In genomic region chr19:36116344-36116637, GRCh38 we compare ENCODE assay signal across 8 cellular contexts. TPM values are rescaled to one million over a fixed set of nuclear protein-coding genes. Genes with fewer than 3 reads are reported as not detected.
DNase-seq lines count a peak whose midpoint lies in the region; ATAC-seq, FAIRE-seq and TF ChIP-seq lines count a peak whose summit lies in the region.

No MANE protein-coding gene starts in this region.

- H3K27me3 Mint-ChIP-seq in Calu3 (ENCODE audit: unreplicated experiment) = peaks cover 12% of the 10 kb centered on the region

- H3K9me3 ChIP-seq in PC-3 (ENCODE audit: low read length) (no peaks in the 10 kb centered on the region), endothelial cell of umbilical vein (replicated peaks; ENCODE audit: control insufficient read depth, insufficient read depth, low read length) (no peaks in the 10 kb centered on the region), ovary (no peaks in the 10 kb centered on the region)

- POLR2A ChIA-PET in PC-3 (lab: Charles Lee; ENCODE audit: unreplicated experiment) = interaction anchor here (0.6 kb wide), 1 partner anchor 11 kb away, joined by 3 read pairs; no protein-coding TSS in a partner anchor
- POLR2A ChIA-PET in endothelial cell of umbilical vein (lab: Charles Lee) = no interaction called here

- H3K27ac ChIP-seq in PC-3 (ENCODE audit: low read length) (no peak overlapping the region), endothelial cell of umbilical vein (ENCODE audit: insufficient read depth, low read depth, low read length) (no peak overlapping the region), ovary (peak overlapping the region in 1 of 2 donors; percentile 82)

- no peak for TF ChIP-seq EP300 in ovary (IDR thresholded peaks at IDR 0.05)

- H3K9me2 ChIP-seq in PC-3 (replicated peaks; ENCODE audit: low read length) = no peaks in the 10 kb centered on the region

- H3K4me3 Mint-ChIP-seq in Calu3 (ENCODE audit: low read depth, unreplicated experiment) = peak overlapping the region; percentile 90

- no peaks in the 10 kb centered on the region for H3K9me3 Mint-ChIP-seq in Calu3 (ENCODE audit: low read depth, unreplicated experiment)

- peaks cover 18% of the 10 kb centered on the region; the same call in 1 of the 2 replicates for H3K4me1 ChIP-seq in PC-3 (ENCODE audit: insufficient read depth, low read length)
- peaks cover 15% of the 10 kb centered on the region for H3K4me1 ChIP-seq in endothelial cell of umbilical vein (ENCODE audit: control insufficient read depth, extremely low read depth, insufficient read depth, low read length)
- peaks cover 12% of the 10 kb centered on the region for H3K4me1 ChIP-seq in ovary (ENCODE audit: insufficient read depth)

- H2AFZ ChIP-seq in PC-3 (ENCODE audit: low read length) (no peak overlapping the region), endothelial cell of umbilical vein (ENCODE audit: low read depth, low read length) (no peak overlapping the region)

- H3K4me3 ChIP-seq in PC-3 (ENCODE audit: low read length) (peak overlapping the region; percentile 73), endothelial cell of umbilical vein (replicated peaks in 1 of 3; ENCODE audit: insufficient read depth in 1 of 3, low read depth in 1 of 3, low read length in 3 of 3) (peak overlapping the region in 1 of 3 experiments; percentile 24), ovary (peak overlapping the region; percentile 64)

- no peaks in the 10 kb centered on the region for H3F3A ChIP-seq in PC-3 (ENCODE audit: low read length, unreplicated experiment)

- 86 to 100% (median 91%) methylated on average over 1 of the region's 1 CpG for WGBS in ovary, 3 donors

- FAIRE-seq in endothelial cell of umbilical vein (lab: Jason Lieb, UNC) = no peak

- dilution Hi-C loops in endothelial cell of umbilical vein (cut with MboI; ENCODE audit: extremely low pct_ligation_motif_present, low sequenced_read_pairs) = no loop called here

- peak overlapping the region; percentile 99 for H3K27ac Mint-ChIP-seq in Calu3 (ENCODE audit: unreplicated experiment)

- H3K4me1 Mint-ChIP-seq in Calu3 (ENCODE audit: low read depth, unreplicated experiment) = peaks cover 38% of the 10 kb centered on the region

- H3K36me3 ChIP-seq in PC-3 (ENCODE audit: low read depth, low read length) = no peaks in the 10 kb centered on the region
- H3K36me3 ChIP-seq in endothelial cell of umbilical vein (ENCODE audit: control insufficient read depth in 2 of 2, extremely low read depth in 1 of 2, insufficient read depth in 2 of 2, low read length in 2 of 2) = peaks cover 0 to 14% of the 10 kb centered on the region in 2 experiments
- no peaks in the 10 kb centered on the region for H3K36me3 ChIP-seq in ovary

- H3K27me3 ChIP-seq in PC-3 (ENCODE audit: low read length) = no peaks in the 10 kb centered on the region
- H3K27me3 ChIP-seq in endothelial cell of umbilical vein (ENCODE audit: control insufficient read depth in 2 of 2, insufficient read depth in 2 of 2, low read length in 2 of 2) = no peaks in the 10 kb centered on the region
- H3K27me3 ChIP-seq in ovary = no peaks in the 10 kb centered on the region

- peaks cover 76% of the 10 kb centered on the region for H3K36me3 Mint-ChIP-seq in Calu3 (ENCODE audit: insufficient read depth, unreplicated experiment)

- no TSS peak for BruUV-seq in Calu3 (replicated peaks; lab: Mats Ljungman, UMichigan)
- no TSS peak for BruUV-seq in PC-3 (replicated peaks; lab: Mats Ljungman, UMichigan)
- BruUV-seq in endothelial cell of umbilical vein (replicated peaks; lab: Mats Ljungman, UMichigan) = no TSS peak

- TF ChIP-seq POLR2A in endothelial cell of umbilical vein (IDR thresholded peaks at IDR 0.05; ENCODE audit: low read depth, low read length) = no peak
- no peak for TF ChIP-seq POLR2A in ovary (IDR thresholded peaks at IDR 0.05)

- intact Hi-C loops in Calu3 (cut with micrococcal nuclease; ENCODE audit: unreplicated experiment) (no loop called here), PC-3 (cut with micrococcal nuclease) (no loop called here), endothelial cell of umbilical vein (cut with micrococcal nuclease) (no loop called here), ovary (cut with DNase I) (no loop called here)

- peak overlapping the region; percentile 96 for H3K4me2 ChIP-seq in PC-3 (ENCODE audit: low read length)
- H3K4me2 ChIP-seq in endothelial cell of umbilical vein (ENCODE audit: insufficient read depth, low read length) = peak overlapping the region; percentile 44

- no peak for ATAC-seq in PC-3
- no peak for ATAC-seq in HG03039 (IDR thresholded peaks at IDR 0.05; ENCODE audit: unreplicated experiment)

- peaks cover 28% of the 10 kb centered on the region for H3K79me2 ChIP-seq in PC-3 (ENCODE audit: low read length)
- H3K79me2 ChIP-seq in endothelial cell of umbilical vein (ENCODE audit: control insufficient read depth, insufficient read depth, low read length) = peaks cover 15% of the 10 kb centered on the region

- CTCF ChIA-PET in Calu3 (lab: Charles Lee) = no interaction called here
- CTCF ChIA-PET in PC-3 (lab: Charles Lee) = no interaction called here
- CTCF ChIA-PET in endothelial cell of umbilical vein (lab: Charles Lee) = interaction anchor here (1.0 to 3.6 kb wide), 2 partner anchors 12 to 55 kb away, joined by 4 to 32 read pairs; no protein-coding TSS in a partner anchor

- DNase-seq in Calu3 (no peak), PC-3 (no peak), endothelial cell of umbilical vein (ENCODE audit: low read depth, low spot score) (no peak), ovary (no peak), AML-193 (lab: John Stamatoyannopoulos, UW) (no peak), DMS 273 treated with DMSO at 0.1 percent for 48 hours (lab: John Stamatoyannopoulos, UW) (no peak), CD1c-positive myeloid dendritic cell (ENCODE audit: extremely low spot score) (no peak)

- no peak for TF ChIP-seq CTCF in Calu3 (IDR thresholded peaks at IDR 0.05; ENCODE audit: unreplicated experiment)
- TF ChIP-seq CTCF in PC-3 (conservative IDR thresholded peaks at IDR 0.05; ENCODE audit: low read depth, low read length) = no peak
- TF ChIP-seq CTCF in endothelial cell of umbilical vein (IDR thresholded peaks at IDR 0.05; ENCODE audit: extremely low read depth in 1 of 2, insufficient read depth in 1 of 2, low read depth in 1 of 2, low read length in 2 of 2) = no peak
- no peak for TF ChIP-seq CTCF in ovary (IDR thresholded peaks at IDR 0.05)

- H4K20me1 ChIP-seq in PC-3 (ENCODE audit: low read length) (no peaks in the 10 kb centered on the region), endothelial cell of umbilical vein (replicated peaks; ENCODE audit: control insufficient read depth, extremely low read depth, insufficient read depth, low read length) (no peaks in the 10 kb centered on the region)

- no peaks in the 10 kb centered on the region for H3K9me1 ChIP-seq in endothelial cell of umbilical vein (replicated peaks; ENCODE audit: control insufficient read depth, extremely low read depth, insufficient read depth, low read length)

- H3K9ac ChIP-seq in PC-3 (ENCODE audit: low read length) = peak overlapping the region; percentile 73
- no peak overlapping the region for H3K9ac ChIP-seq in endothelial cell of umbilical vein (replicated peaks; ENCODE audit: extremely low read depth, insufficient read depth, low read length)

RNA-seq across cellular contexts. Expression of gene TBCB, which starts 1.0 kb away (rescaled TPM):
- total RNA-seq in Calu3 (2022) (204 and 210 TPM in 2 replicates), PC-3 (2014; rRNA removed) (260 and 332 TPM in 2 replicates), endothelial cell of umbilical vein (178 and 190 TPM in 2 replicates), ovary (100 to 1,000 TPM in 6 of 7 donors, 10 to 100 TPM in 1; 94.3 to 160 (median 144) TPM)
- polyA plus RNA-seq in endothelial cell of umbilical vein (363 and 364 TPM in 2 replicates), ovary (100 to 1,000 TPM; 124 to 175 TPM)
- polyA plus RNA-seq in endothelial cell of umbilical vein (2011; cell fraction: cytosol; rRNA removed) = 252 and 263 TPM in 2 replicates
- 142 and 143 TPM in 2 replicates for polyA plus RNA-seq in endothelial cell of umbilical vein (2011; cell fraction: nucleus; rRNA removed)
- polyA plus RNA-seq in endothelial cell of umbilical vein (2012) = 295 and 325 TPM in 2 replicates
- polyA minus RNA-seq in endothelial cell of umbilical vein = 134 and 161 TPM in 2 replicates
- polyA minus RNA-seq in endothelial cell of umbilical vein (2011; cell fraction: cytosol; rRNA and poly(A)+ RNA removed) = 60.9 TPM
- polyA minus RNA-seq in endothelial cell of umbilical vein (2011; cell fraction: nucleus; rRNA and poly(A)+ RNA removed) = 25.8 and 27.2 TPM in 2 replicates

RNA-seq across cellular contexts. Expression of gene POLR2I, which starts 1.6 kb away (rescaled TPM):
- total RNA-seq in Calu3 (2022) = 91.6 and 92.2 TPM in 2 replicates
- total RNA-seq in PC-3 (2014; rRNA removed) = 191 and 250 TPM in 2 replicates
- 63.3 and 64.8 TPM in 2 replicates for total RNA-seq in endothelial cell of umbilical vein
- 53.0 and 89.7 TPM in 2 replicates for polyA plus RNA-seq in endothelial cell of umbilical vein
- polyA plus RNA-seq in endothelial cell of umbilical vein (2011; cell fraction: cytosol; rRNA removed) = 48.2 and 76.5 TPM in 2 replicates
- 21.2 and 24.8 TPM in 2 replicates for polyA plus RNA-seq in endothelial cell of umbilical vein (2011; cell fraction: nucleus; rRNA removed)
- 118 and 122 TPM in 2 replicates for polyA plus RNA-seq in endothelial cell of umbilical vein (2012)
- 92.3 and 118 TPM in 2 replicates for polyA minus RNA-seq in endothelial cell of umbilical vein
- polyA minus RNA-seq in endothelial cell of umbilical vein (2011; cell fraction: cytosol; rRNA and poly(A)+ RNA removed) = 159 TPM
- polyA minus RNA-seq in endothelial cell of umbilical vein (2011; cell fraction: nucleus; rRNA and poly(A)+ RNA removed) = 22.9 and 27.1 TPM in 2 replicates
- 10 to 100 TPM; 61.4 to 84.8 (median 70.0) TPM for total RNA-seq in ovary
- 10 to 100 TPM; 49.4 to 73.8 TPM for polyA plus RNA-seq in ovary

RNA-seq across cellular contexts. Expression of gene OVOL3, which starts 5.3 kb away (rescaled TPM):
- total RNA-seq in Calu3 (2022) (not detected in 2 replicates), PC-3 (2014; rRNA removed) (not detected in 2 replicates), endothelial cell of umbilical vein (not detected in 2 replicates), ovary (not detected)
- polyA plus RNA-seq in endothelial cell of umbilical vein (not detected in 2 replicates), ovary (not detected)
- not detected in 2 replicates for polyA plus RNA-seq in endothelial cell of umbilical vein (2011; cell fraction: cytosol; rRNA removed)
- not detected in 2 replicates for polyA plus RNA-seq in endothelial cell of umbilical vein (2011; cell fraction: nucleus; rRNA removed)
- polyA plus RNA-seq in endothelial cell of umbilical vein (2012) = not detected in 2 replicates
- polyA minus RNA-seq in endothelial cell of umbilical vein = not detected in 2 replicates
- polyA minus RNA-seq in endothelial cell of umbilical vein (2011; cell fraction: cytosol; rRNA and poly(A)+ RNA removed) = not detected
- not detected in 2 replicates for polyA minus RNA-seq in endothelial cell of umbilical vein (2011; cell fraction: nucleus; rRNA and poly(A)+ RNA removed)

RNA-seq across cellular contexts. Expression of gene CAPNS1, which starts 23.6 kb away (rescaled TPM):
- total RNA-seq in Calu3 (2022) (823 and 894 TPM in 2 replicates), PC-3 (2014; rRNA removed) (329 and 339 TPM in 2 replicates), endothelial cell of umbilical vein (722 and 777 TPM in 2 replicates), ovary (100 to 1,000 TPM in 6 of 7 donors, 10 to 100 TPM in 1; 69.4 to 571 (median 488) TPM)
- polyA plus RNA-seq in endothelial cell of umbilical vein (1,095 and 1,235 TPM in 2 replicates), ovary (100 to 1,000 TPM; 424 to 783 TPM)
- polyA plus RNA-seq in endothelial cell of umbilical vein (2011; cell fraction: cytosol; rRNA removed) = 597 and 686 TPM in 2 replicates
- 283 and 291 TPM in 2 replicates for polyA plus RNA-seq in endothelial cell of umbilical vein (2011; cell fraction: nucleus; rRNA removed)
- 944 and 949 TPM in 2 replicates for polyA plus RNA-seq in endothelial cell of umbilical vein (2012)
- 761 and 795 TPM in 2 replicates for polyA minus RNA-seq in endothelial cell of umbilical vein
- 344 TPM for polyA minus RNA-seq in endothelial cell of umbilical vein (2011; cell fraction: cytosol; rRNA and poly(A)+ RNA removed)
- polyA minus RNA-seq in endothelial cell of umbilical vein (2011; cell fraction: nucleus; rRNA and poly(A)+ RNA removed) = 98.2 and 103 TPM in 2 replicates

RNA-seq across cellular contexts. Expression of gene COX7A1, which starts 36.0 kb away (rescaled TPM):
- total RNA-seq in Calu3 (2022) (not detected in 2 replicates), PC-3 (2014; rRNA removed) (not detected in 2 replicates), endothelial cell of umbilical vein (26.8 and 35.2 TPM in 2 replicates), ovary (10 to 100 TPM; 39.9 to 81.4 (median 56.7) TPM)
- polyA plus RNA-seq in endothelial cell of umbilical vein (10.6 and 11.6 TPM in 2 replicates), ovary (10 to 100 TPM; 31.4 to 36.0 TPM)
- polyA plus RNA-seq in endothelial cell of umbilical vein (2011; cell fraction: cytosol; rRNA removed) = 9.1 and 10.2 TPM in 2 replicates
- 2.4 and 3.4 TPM in 2 replicates for polyA plus RNA-seq in endothelial cell of umbilical vein (2011; cell fraction: nucleus; rRNA removed)
- 23.4 and 38.0 TPM in 2 replicates for polyA plus RNA-seq in endothelial cell of umbilical vein (2012)
- polyA minus RNA-seq in endothelial cell of umbilical vein = 15.8 and 33.2 TPM in 2 replicates
- not detected for polyA minus RNA-seq in endothelial cell of umbilical vein (2011; cell fraction: cytosol; rRNA and poly(A)+ RNA removed)
- 1.1 TPM in 1 of 2 replicates, not detected in the other for polyA minus RNA-seq in endothelial cell of umbilical vein (2011; cell fraction: nucleus; rRNA and poly(A)+ RNA removed)
